Comparison of ENCODE assay signal across 19 cellular contexts in the genomic region with DNA sequence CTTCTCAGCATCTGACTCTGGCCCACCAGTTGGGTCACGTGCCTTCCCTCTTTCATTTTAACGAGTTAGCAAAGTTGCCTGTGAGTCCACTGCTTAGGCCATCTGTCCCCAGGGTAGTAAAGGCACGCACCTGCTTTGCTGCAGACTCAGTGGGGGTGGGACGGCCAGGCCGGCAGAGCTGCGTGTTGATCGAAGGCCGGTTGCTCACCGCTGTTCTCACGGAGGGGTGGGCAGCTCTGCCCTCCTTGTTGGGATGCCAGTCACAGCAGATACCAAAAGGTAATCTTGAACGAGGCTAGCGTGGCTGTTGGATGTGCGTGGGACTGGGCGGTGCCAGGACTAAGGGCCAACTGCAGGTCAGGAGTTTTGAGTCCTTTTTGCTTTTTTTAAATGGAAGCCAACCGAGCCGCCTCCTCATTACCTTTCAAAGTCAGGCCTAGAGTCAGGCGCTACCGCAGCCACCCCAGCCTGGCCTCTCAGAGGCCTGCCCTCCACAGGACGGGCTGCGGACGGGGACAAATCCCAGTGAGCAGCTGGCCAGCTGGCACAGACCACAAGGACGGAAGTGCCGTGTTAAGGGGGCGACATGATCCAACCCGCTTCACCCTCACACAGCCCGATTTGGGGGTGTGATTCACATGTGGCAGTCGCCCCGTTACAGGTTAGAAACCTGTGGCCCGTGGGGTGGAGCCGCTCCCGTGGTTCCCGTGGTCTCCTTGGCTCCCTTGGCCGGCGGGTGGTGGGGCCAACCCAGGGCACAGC. TPM values are rescaled to one million over a fixed set of nuclear protein-coding genes. Genes with fewer than 3 reads are reported as not detected.
DNase-seq lines count a peak whose midpoint lies in the region; ATAC-seq and TF ChIP-seq lines count a peak whose summit lies in the region.
"Had no signal": no experiment of that assay in that cellular context is flagged by ENCODE, and none has a peak within 500 bp of the region (broad histone marks: within the 10 kb centered on the region; RNA-seq: fewer than 3 reads in every experiment).

No MANE protein-coding gene starts in this region.

- H3K27ac Mint-ChIP-seq in natural killer cell treated with Interleukin-12 subunit alpha and Interleukin-12 subunit beta and Interleukin-15 and Interleukin-18, amount 100 ng/mL, for 72 hours: no peak overlapping the region
- H3K27ac Mint-ChIP-seq in natural killer cell (no peak overlapping the region), chondrocyte (ENCODE audit: unreplicated experiment) (no peak overlapping the region), immature natural killer cell (no peak overlapping the region)
- H3K27ac Mint-ChIP-seq: B cell; CD4-positive, alpha-beta memory T cell had no signal

- no peaks in the 10 kb centered on the region for H3K27me3 ChIP-seq in gastrocnemius medialis
- H3K27me3 ChIP-seq: SJSA1 had no signal

- peaks cover 0 to 22% of the 10 kb centered on the region in 2 donors for H3K36me3 ChIP-seq in gastrocnemius medialis
- H3K36me3 ChIP-seq: HAP-1, SJSA1 had no signal

- no peaks in the 10 kb centered on the region for H3K36me3 Mint-ChIP-seq in natural killer cell treated with Interleukin-12 subunit alpha and Interleukin-12 subunit beta and Interleukin-15 and Interleukin-18, amount 100 ng/mL, for 72 hours
- H3K36me3 Mint-ChIP-seq in natural killer cell (no peaks in the 10 kb centered on the region), chondrocyte (ENCODE audit: low read depth) (peaks cover 3% of the 10 kb centered on the region), immature natural killer cell (no peaks in the 10 kb centered on the region)

- in situ Hi-C loops in gastrocnemius medialis (cut with MboI; ENCODE audit: low sequenced_read_pairs in 4 of 4): no loop called here

- no peaks in the 10 kb centered on the region for H3K9me3 ChIP-seq in gastrocnemius medialis
- H3K9me3 ChIP-seq: HAP-1, SJSA1 had no signal

- H3K4me1 ChIP-seq in gastrocnemius medialis: no peaks in the 10 kb centered on the region
- H3K4me1 ChIP-seq: HAP-1, SJSA1 had no signal

- TF ChIP-seq CTCF in natural killer cell (IDR thresholded peaks at IDR 0.05): no peak
- TF ChIP-seq CTCF in chondrocyte (IDR thresholded peaks at IDR 0.05): no peak
- no peak for TF ChIP-seq CTCF in gastrocnemius medialis (IDR thresholded peaks at IDR 0.05 in 4 of 5, conservative IDR thresholded peaks at IDR 0.05 in 1 of 5)

- H3K27me3 Mint-ChIP-seq in natural killer cell treated with Interleukin-12 subunit alpha and Interleukin-12 subunit beta and Interleukin-15 and Interleukin-18, amount 100 ng/mL, for 72 hours: no peaks in the 10 kb centered on the region
- no peaks in the 10 kb centered on the region for H3K27me3 Mint-ChIP-seq in natural killer cell (ENCODE audit: low read depth in 2 of 2)
- H3K27me3 Mint-ChIP-seq in chondrocyte (ENCODE audit: low read depth): no peaks in the 10 kb centered on the region
- H3K27me3 Mint-ChIP-seq in immature natural killer cell (ENCODE audit: low read depth in 3 of 3): peaks cover 0 to 2% (median 2%) of the 10 kb centered on the region in 3 donors
- H3K27me3 Mint-ChIP-seq: B cell; CD4-positive, alpha-beta memory T cell had no signal

- H3K4me3 Mint-ChIP-seq in natural killer cell treated with Interleukin-12 subunit alpha and Interleukin-12 subunit beta and Interleukin-15 and Interleukin-18, amount 100 ng/mL, for 72 hours: no peak overlapping the region
- H3K4me3 Mint-ChIP-seq in natural killer cell (no peak overlapping the region), chondrocyte (ENCODE audit: unreplicated experiment) (no peak overlapping the region), immature natural killer cell (no peak overlapping the region)
- H3K4me3 Mint-ChIP-seq: B cell; CD4-positive, alpha-beta memory T cell had no signal

- peak; percentile 56 for DNase-seq in natural killer cell treated with Interleukin-12 subunit alpha and Interleukin-12 subunit beta and Interleukin-15 and Interleukin-18, amount 100 ng/mL, for 72 hours (ENCODE audit: low spot score)
- DNase-seq in natural killer cell (no peak), chondrocyte (ENCODE audit: low spot score) (peak; percentile 77), left ventricle myocardium superior (peak; percentile 48), gastrocnemius medialis (no peak), NK-92 (lab: John Stamatoyannopoulos, UW; ENCODE audit: unreplicated experiment) (no peak), immature natural killer cell (no peak)
- no peak for DNase-seq in activated CD8-positive, alpha-beta memory T cell treated with anti-CD3 and anti-CD28 coated beads, Interleukin-2, amount 50 U/mL, for 48 hours
- DNase-seq: Calu3; CD4-positive, alpha-beta memory T cell; DMS53; NCI-H1105; NCI-H2081; NCI-H446 treated with DMSO at 0.1 percent for 48 hours; NCI-H748 treated with DMSO at 0.1 percent for 48 hours; PC-3 had no signal

- no peak for TF ChIP-seq POLR2A in gastrocnemius medialis (IDR thresholded peaks at IDR 0.05)

- H3K27ac ChIP-seq in gastrocnemius medialis: peak overlapping the region in 3 of 4 donors; percentile 29 to 46 (median 38)
- H3K27ac ChIP-seq: SJSA1 had no signal

- no peak for ATAC-seq in natural killer cell treated with Interleukin-12 subunit alpha and Interleukin-12 subunit beta and Interleukin-15 and Interleukin-18, amount 100 ng/mL, for 72 hours
- ATAC-seq in natural killer cell: no peak
- ATAC-seq in left ventricle myocardium superior: peak; percentile 45
- no peak for ATAC-seq in gastrocnemius medialis
- ATAC-seq: PC-3 had no signal

- H3K4me1 Mint-ChIP-seq in natural killer cell treated with Interleukin-12 subunit alpha and Interleukin-12 subunit beta and Interleukin-15 and Interleukin-18, amount 100 ng/mL, for 72 hours (ENCODE audit: low read depth in 2 of 2): no peaks in the 10 kb centered on the region
- H3K4me1 Mint-ChIP-seq in natural killer cell: no peaks in the 10 kb centered on the region
- peaks cover 8% of the 10 kb centered on the region for H3K4me1 Mint-ChIP-seq in chondrocyte (ENCODE audit: low read depth)
- H3K4me1 Mint-ChIP-seq in immature natural killer cell: no peaks in the 10 kb centered on the region
- H3K4me1 Mint-ChIP-seq: B cell; CD4-positive, alpha-beta memory T cell had no signal

- no peak overlapping the region for H3K4me3 ChIP-seq in gastrocnemius medialis
- H3K4me3 ChIP-seq: HAP-1, SJSA1 had no signal

- intact Hi-C loops in natural killer cell (cut with micrococcal nuclease) (no loop called here), left ventricle myocardium superior (cut with micrococcal nuclease) (no loop called here), gastrocnemius medialis (cut with DNase I; ENCODE audit: low total_unique reads) (no loop called here)

- no peaks in the 10 kb centered on the region for H3K9me3 Mint-ChIP-seq in natural killer cell treated with Interleukin-12 subunit alpha and Interleukin-12 subunit beta and Interleukin-15 and Interleukin-18, amount 100 ng/mL, for 72 hours
- no peaks in the 10 kb centered on the region for H3K9me3 Mint-ChIP-seq in natural killer cell
- no peaks in the 10 kb centered on the region for H3K9me3 Mint-ChIP-seq in chondrocyte (ENCODE audit: low read depth)
- no peaks in the 10 kb centered on the region for H3K9me3 Mint-ChIP-seq in immature natural killer cell

RNA-seq across cellular contexts. Expression of gene ADPRHL1, which starts 20.6 kb away (rescaled TPM):
- total RNA-seq in natural killer cell treated with Interleukin-12 subunit alpha and Interleukin-12 subunit beta and Interleukin-15 and Interleukin-18, amount 100 ng/mL, for 72 hours: 1 to 10 TPM; 1.8 to 1.9 TPM
- total RNA-seq in natural killer cell (under 1 TPM; 0.56 to 0.93 (median 0.72) TPM), chondrocyte (6.3 to 8.8 TPM (median 8.4 TPM) in 3 replicates), left ventricle myocardium superior (442 TPM), gastrocnemius medialis (100 to 1,000 TPM; 224 to 354 (median 295) TPM)
- polyA plus RNA-seq in immature natural killer cell: under 1 TPM in 2 of 3 donors, not detected in 1; 0.14 to 0.36 TPM

RNA-seq across cellular contexts. Expression of gene DCUN1D2, which starts 57.8 kb away (rescaled TPM):
- 10 to 100 TPM; 22.9 to 40.7 TPM for total RNA-seq in natural killer cell treated with Interleukin-12 subunit alpha and Interleukin-12 subunit beta and Interleukin-15 and Interleukin-18, amount 100 ng/mL, for 72 hours
- total RNA-seq in natural killer cell (10 to 100 TPM; 26.1 to 33.9 (median 27.1) TPM), chondrocyte (17.0 to 24.9 TPM (median 19.5 TPM) in 3 replicates), left ventricle myocardium superior (242 TPM), gastrocnemius medialis (10 to 100 TPM; 45.1 to 63.6 (median 56.0) TPM)
- polyA plus RNA-seq in immature natural killer cell: 10 to 100 TPM in 1 of 3 donors, 1 to 10 TPM in 2; 7.4 to 23.0 (median 7.6) TPM

Comparison
In these comparisons a context has a peak if more than half of its experiments do, and no peak if none do; other contexts are left out.
1. DNase-seq: peak in natural killer cell treated with Interleukin-12 subunit alpha and Interleukin-12 subunit beta and Interleukin-15 and Interleukin-18, amount 100 ng/mL, for 72 hours (single experiment), chondrocyte (single experiment) and left ventricle myocardium superior (single experiment); none in natural killer cell (single experiment), gastrocnemius medialis (0 of 2), NK-92 (single experiment), activated CD8-positive, alpha-beta memory T cell treated with anti-CD3 and anti-CD28 coated beads, Interleukin-2, amount 50 U/mL, for 48 hours (single experiment) and immature natural killer cell (0 of 3).
2. RNA of gene ADPRHL1, which starts 20.6 kb away (total RNA-seq): 442 TPM in left ventricle myocardium superior (single experiment) and 224 to 354 TPM in gastrocnemius medialis; 6.3 to 8.8 TPM in chondrocyte, 1.8 to 1.9 TPM in natural killer cell treated with Interleukin-12 subunit alpha and Interleukin-12 subunit beta and Interleukin-15 and Interleukin-18, amount 100 ng/mL, for 72 hours and 0.56 to 0.93 TPM in natural killer cell; every median in the first group is over 10 times any median in the second.